ENCODE assay signal across 30 cellular contexts in genomic region chr4:168461821-168462220, GRCh38.
"Had no signal": no experiment of that assay in that cellular context is flagged by ENCODE, and none has a peak within 500 bp of the region (broad histone marks: within the 10 kb centered on the region; RNA-seq: fewer than 3 reads in every experiment).

No MANE protein-coding gene starts in this region.

- FAIRE-seq: bronchial epithelial cell had no signal

- H3K4me1 ChIP-seq: ascending aorta, gastrocnemius medialis, heart right ventricle had no signal

- H3K36me3 ChIP-seq: brain microvascular endothelial cell, gastrocnemius medialis had no signal

- H3K9me3 ChIP-seq: esophagus muscularis mucosa, gastrocnemius medialis had no signal

- H3K27ac ChIP-seq: ascending aorta, brain microvascular endothelial cell, coronary artery, dorsolateral prefrontal cortex, esophagus muscularis mucosa, foreskin keratinocyte, gastrocnemius medialis, heart right ventricle had no signal

- H3K4me3 ChIP-seq: ascending aorta, coronary artery, dorsolateral prefrontal cortex, esophagus muscularis mucosa, gastrocnemius medialis, heart right ventricle had no signal

- ATAC-seq: activated naive CD4-positive, alpha-beta T cell treated with anti-CD3 and anti-CD28 coated beads, Interleukin-2, amount 50 U/mL, for 72 hours; activated T-cell treated with anti-CD3 and anti-CD28 coated beads, Interleukin-2, amount 50 U/mL, for 72 hours; foreskin keratinocyte; gastrocnemius medialis; heart right ventricle; T-helper 17 cell had no signal

- H3K27me3 ChIP-seq: ascending aorta, brain microvascular endothelial cell, dorsolateral prefrontal cortex, esophagus muscularis mucosa, foreskin keratinocyte, gastrocnemius medialis, heart right ventricle had no signal

- DNase-seq: activated CD4-positive, alpha-beta memory T cell treated with anti-CD3 and anti-CD28 coated beads, Interleukin-2, amount 10 ng/mL, durations not matched to agents 7 days and 5 days; activated CD4-positive, alpha-beta T cell treated with anti-CD3 and anti-CD28 coated beads for 1 hour; activated CD4-positive, alpha-beta T cell treated with anti-CD3 and anti-CD28 coated beads for 4 hours; activated CD4-positive, alpha-beta T cell treated with anti-CD3 and anti-CD28 coated beads, Interleukin-2, amount 10 ng/mL, durations not matched to agents 7 days and 5 days; activated CD4-positive, alpha-beta T cell treated with anti-CD3 and anti-CD28 coated beads, Interleukin-2, amount 50 U/mL, for 4 hours; activated CD4-positive, CD25-positive, alpha-beta regulatory T cell; activated CD8-positive, alpha-beta memory T cell treated with anti-CD3 and anti-CD28 coated beads, Interleukin-2, amount 50 U/mL, for 48 hours; activated gamma-delta T cell; activated naive CD4-positive, alpha-beta T cell; activated naive CD4-positive, alpha-beta T cell treated with anti-CD3 and anti-CD28 coated beads, Interleukin-2, amount 10 ng/mL, durations not matched to agents 7 days and 5 days; activated naive CD8-positive, alpha-beta T cell treated with anti-CD3 and anti-CD28 coated beads, Interleukin-2, amount 10 ng/mL, durations not matched to agents 7 days and 5 days; activated T-cell treated with anti-CD3 and anti-CD28 coated beads for 4 hours; activated T-cell treated with anti-CD3 and anti-CD28 coated beads, Interleukin-2, amount 50 U/mL, for 24 hours; activated T-cell treated with anti-CD3 and anti-CD28 coated beads, Interleukin-2, amount 50 U/mL, for 72 hours; brain microvascular endothelial cell; dorsolateral prefrontal cortex; effector memory CD4-positive, alpha-beta T cell; endodermal cell; erythroblast; foreskin keratinocyte; gastrocnemius medialis; heart right ventricle; T-helper 1 cell; T-helper 17 cell; T1000 had no signal
